Comparison of ENCODE assay signal across 14 cellular contexts in the genomic region with DNA sequence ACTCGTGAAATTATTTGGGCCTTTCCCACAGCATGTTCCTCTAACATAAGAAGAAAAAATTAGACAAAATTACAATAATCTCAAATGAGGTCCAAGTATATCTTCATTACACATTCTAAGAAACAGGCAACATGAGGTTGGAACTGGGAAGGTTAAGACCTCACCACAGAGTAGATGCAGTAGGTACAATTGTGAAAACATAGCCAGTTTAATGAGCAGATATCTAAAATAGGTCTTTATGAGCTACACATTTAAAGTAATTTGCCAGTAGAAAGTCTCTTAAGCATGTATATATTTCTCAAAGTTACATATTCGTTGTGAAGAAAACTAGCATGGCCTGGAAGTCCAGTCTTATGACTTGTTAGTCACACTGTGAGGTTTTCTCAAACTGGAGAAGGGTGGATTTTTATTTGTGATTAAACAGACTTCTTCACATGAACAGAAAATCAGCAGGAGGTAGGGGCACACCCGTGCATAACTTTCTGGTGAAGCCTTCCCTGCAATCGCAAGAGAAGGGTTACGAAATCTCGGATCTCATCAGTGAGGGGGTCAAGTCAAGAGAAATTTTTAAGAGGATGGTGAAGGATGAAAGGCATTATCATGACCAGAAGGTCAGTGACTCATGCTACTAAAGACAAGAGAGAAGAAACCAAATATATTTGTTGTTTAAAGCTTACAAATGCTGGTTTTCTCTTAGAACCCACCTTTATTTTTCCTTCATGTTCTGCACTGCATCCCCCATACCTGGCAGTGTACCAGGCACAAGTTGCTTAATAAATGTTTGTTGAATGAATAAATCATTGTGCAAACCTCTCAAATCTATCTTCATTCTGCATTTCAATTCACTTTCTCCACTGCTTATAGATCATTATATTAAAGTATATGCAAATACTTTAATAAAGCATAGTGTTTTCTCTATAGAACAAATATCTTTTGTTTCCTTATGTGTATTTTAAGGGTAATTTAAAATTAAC. TPM values are rescaled to one million over a fixed set of nuclear protein-coding genes. Genes with fewer than 3 reads are reported as not detected.
DNase-seq lines count a peak whose midpoint lies in the region; ATAC-seq, FAIRE-seq and TF ChIP-seq lines count a peak whose summit lies in the region.
"Had no signal": no experiment of that assay in that cellular context is flagged by ENCODE, and none has a peak within 500 bp of the region (broad histone marks: within the 10 kb centered on the region; RNA-seq: fewer than 3 reads in every experiment).

No MANE protein-coding gene starts in this region.

- H3K36me3 ChIP-seq in small intestine (ENCODE audit: control insufficient read depth in 2 of 2, insufficient read depth in 2 of 2, low read length in 2 of 2) = no peaks in the 10 kb centered on the region
- no peaks in the 10 kb centered on the region for H3K36me3 ChIP-seq in gastrocnemius medialis

- WGBS in small intestine, 3 donors = 82 to 89% (median 85%) methylated on average over 6 of the region's 6 CpGs

- H3K27ac ChIP-seq in small intestine (ENCODE audit: low read depth in 1 of 2, low read length in 1 of 2) (no peak overlapping the region), gastrocnemius medialis (no peak overlapping the region)

- TF ChIP-seq CTCF in epithelial cell of proximal tubule (conservative IDR thresholded peaks at IDR 0.05; ENCODE audit: low read depth, low read length) (no peak), retinal pigment epithelial cell (conservative IDR thresholded peaks at IDR 0.05; ENCODE audit: low read depth, low read length) (no peak), gastrocnemius medialis (IDR thresholded peaks at IDR 0.05 in 4 of 5, conservative IDR thresholded peaks at IDR 0.05 in 1 of 5) (no peak), progenitor cell of endocrine pancreas (IDR thresholded peaks at IDR 0.05; ENCODE audit: unreplicated experiment) (no peak)

- H3K36me3 Mint-ChIP-seq in progenitor cell of endocrine pancreas (ENCODE audit: insufficient read depth) = no peaks in the 10 kb centered on the region
- H3K36me3 Mint-ChIP-seq: activated naive CD4-positive, alpha-beta T cell treated with anti-CD3 and anti-CD28 coated beads, Interleukin-2, amount 50 U/mL, for 24 hours had no signal

- H3K9me3 Mint-ChIP-seq in progenitor cell of endocrine pancreas (ENCODE audit: low read depth) = no peaks in the 10 kb centered on the region
- H3K9me3 Mint-ChIP-seq: activated naive CD4-positive, alpha-beta T cell treated with anti-CD3 and anti-CD28 coated beads, Interleukin-2, amount 50 U/mL, for 24 hours had no signal

- H3K27me3 Mint-ChIP-seq in progenitor cell of endocrine pancreas = peaks cover 8% of the 10 kb centered on the region

- H3K27me3 ChIP-seq in small intestine (ENCODE audit: control insufficient read depth in 2 of 2, insufficient read depth in 2 of 2, low read length in 2 of 2) (no peaks in the 10 kb centered on the region), gastrocnemius medialis (no peaks in the 10 kb centered on the region)

- in situ Hi-C loops in gastrocnemius medialis (cut with MboI; ENCODE audit: low sequenced_read_pairs in 4 of 4) = no loop called here

- no peaks in the 10 kb centered on the region for H3K4me1 ChIP-seq in small intestine (ENCODE audit: control insufficient read depth in 2 of 2, insufficient read depth in 1 of 2, low read depth in 1 of 2, low read length in 1 of 2)
- no peaks in the 10 kb centered on the region for H3K4me1 ChIP-seq in gastrocnemius medialis

- H3K4me1 Mint-ChIP-seq in progenitor cell of endocrine pancreas (ENCODE audit: low read depth) = peaks cover 9% of the 10 kb centered on the region

- H3K27ac Mint-ChIP-seq in progenitor cell of endocrine pancreas = no peak overlapping the region
- H3K27ac Mint-ChIP-seq: activated naive CD4-positive, alpha-beta T cell treated with anti-CD3 and anti-CD28 coated beads, Interleukin-2, amount 50 U/mL, for 24 hours had no signal

- H3K4me3 ChIP-seq in epithelial cell of proximal tubule (ENCODE audit: low read depth, low read length) = no peak overlapping the region
- H3K4me3 ChIP-seq in retinal pigment epithelial cell (ENCODE audit: low read length) = no peak overlapping the region
- no peak overlapping the region for H3K4me3 ChIP-seq in small intestine (ENCODE audit: low read depth in 1 of 2, low read length in 2 of 2)
- no peak overlapping the region for H3K4me3 ChIP-seq in gastrocnemius medialis

- FAIRE-seq in small intestine (lab: Jason Lieb, UNC) = no peak

- no peaks in the 10 kb centered on the region for H3K9me3 ChIP-seq in small intestine (ENCODE audit: control insufficient read depth, low read depth)
- no peaks in the 10 kb centered on the region for H3K9me3 ChIP-seq in gastrocnemius medialis

- TF ChIP-seq POLR2A in gastrocnemius medialis (IDR thresholded peaks at IDR 0.05) = no peak

- ATAC-seq in gastrocnemius medialis = no peak
- ATAC-seq in HG03460 (IDR thresholded peaks at IDR 0.05; ENCODE audit: unreplicated experiment) = no peak

- H3K4me3 Mint-ChIP-seq in progenitor cell of endocrine pancreas (ENCODE audit: low read depth) = no peak overlapping the region
- H3K4me3 Mint-ChIP-seq: activated naive CD4-positive, alpha-beta T cell treated with anti-CD3 and anti-CD28 coated beads, Interleukin-2, amount 50 U/mL, for 24 hours had no signal

- DNase-seq in GM04503 (ENCODE audit: low read depth) (peak; percentile 83), OCI-M1 (lab: John Stamatoyannopoulos, UW) (peak; percentile 65), epithelial cell of proximal tubule (ENCODE audit: low read depth) (peak; percentile 66), retinal pigment epithelial cell (ENCODE audit: low read depth) (peak; percentile 41), small intestine (no peak), gastrocnemius medialis (no peak), progenitor cell of endocrine pancreas (ENCODE audit: low spot score, unreplicated experiment) (no peak)
- DNase-seq: activated CD4-positive, alpha-beta T cell treated with anti-CD3 and anti-CD28 coated beads for 48 hours; DND-41; islet precursor cell; NCI-H1930; occipital lobe had no signal

- intact Hi-C loops in gastrocnemius medialis (cut with DNase I; ENCODE audit: low total_unique reads) = no loop called here

RNA-seq across cellular contexts. Expression of a gene that starts 5.1 kb away (rescaled TPM):
- 1.7 and 2.1 TPM in 2 replicates for total RNA-seq in epithelial cell of proximal tubule
- 1 to 10 TPM; 2.0 to 4.1 (median 3.8) TPM for polyA plus RNA-seq in small intestine
- under 1 TPM in 3 of 4 donors, not detected in 1; 0.02 to 0.20 (median 0.05) TPM for total RNA-seq in gastrocnemius medialis
- total RNA-seq in progenitor cell of endocrine pancreas = 13.4 and 15.4 TPM in 2 replicates

Comparison
In these comparisons a context has a peak if more than half of its experiments do, and no peak if none do; other contexts are left out.
1. DNase-seq: peak in GM04503 (single experiment), OCI-M1 (single experiment), epithelial cell of proximal tubule (single experiment) and retinal pigment epithelial cell (single experiment); none in small intestine (single experiment), gastrocnemius medialis (0 of 2) and progenitor cell of endocrine pancreas (single experiment).